ENCODE assay signal across 8 cellular contexts in genomic region chr6:148758492-148758891, GRCh38. TPM values are rescaled to one million over a fixed set of nuclear protein-coding genes. Genes with fewer than 3 reads are reported as not detected.
A peak's percentile ranks its signal among the peaks of the same experiment; 100 is the strongest.
DNase-seq lines count a peak whose midpoint lies in the region; ATAC-seq and TF ChIP-seq lines count a peak whose summit lies in the region.

No MANE protein-coding gene starts in this region.

- H3K4me1 ChIP-seq in right atrium auricular region = peaks cover 0 to 18% of the 10 kb centered on the region in 2 donors
- H3K4me1 ChIP-seq in heart right ventricle = peaks cover 0 to 45% (median 14%) of the 10 kb centered on the region in 9 donors

- intact Hi-C loops in Right ventricle myocardium superior (cut with DNase I) (no loop called here), heart right ventricle (cut with DNase I) (no loop called here)

- H3K27me3 ChIP-seq in right atrium auricular region (no peaks in the 10 kb centered on the region), heart right ventricle (no peaks in the 10 kb centered on the region)

- no peak for TF ChIP-seq CTCF in right atrium auricular region (IDR thresholded peaks at IDR 0.05)
- no peak for TF ChIP-seq CTCF in heart right ventricle (IDR thresholded peaks at IDR 0.05)

- ATAC-seq in Right ventricle myocardium superior (ENCODE audit: poor library complexity) = peak; percentile 12
- peak; percentile 75 for ATAC-seq in HG02943 (IDR thresholded peaks at IDR 0.05; ENCODE audit: low read depth, unreplicated experiment)
- peak in 7 of 8 donors; percentile 16 to 60 (median 49) for ATAC-seq in heart right ventricle

- H3K9me3 ChIP-seq in right atrium auricular region (no peaks in the 10 kb centered on the region), heart right ventricle (peaks cover 0 to 4% (median 0%) of the 10 kb centered on the region in 11 donors)

- WGBS in heart right ventricle, 2 donors = 65 to 69% methylated on average over 6 of the region's 6 CpGs

- H3K27ac ChIP-seq in right atrium auricular region = no peak overlapping the region
- H3K27ac ChIP-seq in heart right ventricle = peak overlapping the region in 2 of 10 donors; percentile 11 to 49

- no peaks in the 10 kb centered on the region for H3K36me3 ChIP-seq in right atrium auricular region
- H3K36me3 ChIP-seq in heart right ventricle = no peaks in the 10 kb centered on the region

- no peak overlapping the region for H3K4me3 ChIP-seq in right atrium auricular region
- no peak overlapping the region for H3K4me3 ChIP-seq in heart right ventricle

- DNase-seq in Right ventricle myocardium superior (no peak), right atrium auricular region (ENCODE audit: low spot score) (no peak), RPMI8226 (peak; percentile 90), heart right ventricle (peak in 1 of 2 donors; percentile 21), kidney glomerular epithelial cell (lab: John Stamatoyannopoulos, UW) (no peak), cerebellar cortex (ENCODE audit: low spot score) (no peak), SK-N-DZ (ENCODE audit: low spot score) (no peak)

RNA-seq across cellular contexts. Expression of gene UST, which starts 11.7 kb away (rescaled TPM):
- total RNA-seq in Right ventricle myocardium superior = 3.9 TPM
- total RNA-seq in right atrium auricular region = 1 to 10 TPM; 4.3 to 5.3 TPM
- 1 to 10 TPM; 1.6 to 4.1 (median 2.2) TPM for total RNA-seq in heart right ventricle
- 1 to 10 TPM; 2.6 to 3.3 TPM for polyA plus RNA-seq in heart right ventricle
- not detected in 2 replicates for polyA plus RNA-seq in SK-N-DZ (2014; cell fraction: cytosol; rRNA removed)
- polyA plus RNA-seq in SK-N-DZ (2014; cell fraction: nucleus; rRNA removed) = not detected in 2 replicates

Comparison
In these comparisons a context has a peak if more than half of its experiments do, and no peak if none do; other contexts are left out.
1. ATAC-seq: peak in every context shown above with its lines; median percentile 75 in HG02943; 49 in heart right ventricle; 12 in Right ventricle myocardium superior.